8 cellular contexts compared by ENCODE assay signal in genomic region chr5:114565871-114566270, GRCh38.
"Had no signal": no experiment of that assay in that cellular context is flagged by ENCODE, and none has a peak within 500 bp of the region (broad histone marks: within the 10 kb centered on the region; RNA-seq: fewer than 3 reads in every experiment).

No MANE protein-coding gene starts in this region.

- H3K36me3 ChIP-seq: HAP-1 had no signal

- H3K4me1 ChIP-seq: HAP-1 had no signal

- DNase-seq: GM23248, GOT3, H7, HFFc6, IMR-90 had no signal

- ATAC-seq: HCT116, K562 had no signal

- H3K4me3 Mint-ChIP-seq: HFFc6 had no signal

- H3K27ac ChIP-seq: GM23248 had no signal

- H3K9me3 ChIP-seq: HAP-1 had no signal

- H3K27ac Mint-ChIP-seq: HFFc6 had no signal

- H3K4me3 ChIP-seq: GM23248, HAP-1, K562 had no signal
